ENCODE assay signal across 22 cellular contexts in the genomic region with DNA sequence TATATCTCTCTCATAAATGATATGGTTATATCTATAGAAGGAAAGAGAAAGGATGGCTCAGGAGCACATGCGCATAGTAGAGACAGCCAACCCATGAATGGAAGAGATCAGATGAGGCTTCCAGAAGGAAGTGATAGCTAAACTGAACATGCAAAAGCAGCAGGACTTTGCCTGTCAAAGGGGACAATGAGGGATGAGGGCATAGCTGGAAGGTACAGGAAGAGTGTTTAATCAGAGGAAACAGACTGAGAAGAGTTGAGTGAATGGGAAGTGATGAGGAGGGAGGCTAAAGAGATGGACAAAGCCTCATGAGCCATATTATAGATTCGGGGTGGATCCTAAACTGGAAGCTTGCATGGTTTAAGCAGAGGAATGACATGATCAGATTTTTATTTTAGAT.
"Had no signal": no experiment of that assay in that cellular context is flagged by ENCODE, and none has a peak within 500 bp of the region (broad histone marks: within the 10 kb centered on the region; RNA-seq: fewer than 3 reads in every experiment).

No MANE protein-coding gene starts in this region.

- H3K79me2 ChIP-seq: hepatocyte had no signal

- H3K27ac Mint-ChIP-seq: naive thymus-derived CD4-positive, alpha-beta T cell; neural progenitor cell; stimulated activated memory B cell treated with anti-CD40 and anti-IgM and Interleukin-4, amounts not matched to agents 10 μg/mL and 1 μg/mL and 100 μg/mL, for 72 hours; type B pancreatic cell had no signal

- H3K9me3 ChIP-seq: prostate gland, sigmoid colon, testis, tibial artery had no signal

- H3K9me3 Mint-ChIP-seq: naive thymus-derived CD4-positive, alpha-beta T cell; nephron; neural progenitor cell; stimulated activated memory B cell treated with anti-CD40 and anti-IgM and Interleukin-4, amounts not matched to agents 10 μg/mL and 1 μg/mL and 100 μg/mL, for 72 hours; type B pancreatic cell had no signal

- H3K4me1 ChIP-seq: neural progenitor cell, prostate gland, sigmoid colon had no signal

- H3K36me3 Mint-ChIP-seq: naive thymus-derived CD4-positive, alpha-beta T cell; neural progenitor cell; stimulated activated memory B cell treated with anti-CD40 and anti-IgM and Interleukin-4, amounts not matched to agents 10 μg/mL and 1 μg/mL and 100 μg/mL, for 72 hours; type B pancreatic cell had no signal

- H3K4me1 Mint-ChIP-seq: naive thymus-derived CD4-positive, alpha-beta T cell; stimulated activated memory B cell treated with anti-CD40 and anti-IgM and Interleukin-4, amounts not matched to agents 10 μg/mL and 1 μg/mL and 100 μg/mL, for 72 hours had no signal

- H3K4me3 ChIP-seq: hepatocyte, lung, neural progenitor cell, prostate gland, sigmoid colon, testis, tibial artery had no signal

- H3K4me2 ChIP-seq: hepatocyte, neural progenitor cell had no signal

- H3K27me3 ChIP-seq: hepatocyte, neural progenitor cell, sigmoid colon, testis, tibial artery had no signal

- FAIRE-seq: frontal cortex, kidney had no signal

- H3K27me3 Mint-ChIP-seq: stimulated activated memory B cell treated with anti-CD40 and anti-IgM and Interleukin-4, amounts not matched to agents 10 μg/mL and 1 μg/mL and 100 μg/mL, for 72 hours; type B pancreatic cell had no signal

- DNase-seq: cortex of kidney; effector memory CD4-positive, alpha-beta T cell; head of caudate nucleus; kidney; mesendoderm; midbrain; naive thymus-derived CD4-positive, alpha-beta T cell; right cardiac atrium; sigmoid colon; stimulated activated CD4-positive, alpha-beta T cell treated with anti-CD3 and anti-CD28 coated beads, Interleukin-4, amount 100 ng/mL, for 4 hours; stimulated activated naive CD8-positive, alpha-beta T cell treated with anti-CD3 and anti-CD28 coated beads, Interleukin-15, Interleukin-2, amounts not matched to agents 100 U/mL and 50 U/mL, for 24 hours; substantia nigra; testis; tibial artery had no signal

- H3K27ac ChIP-seq: hepatocyte, neural progenitor cell, prostate gland, sigmoid colon, testis, tibial artery had no signal

- H3K36me3 ChIP-seq: neural progenitor cell, prostate gland, sigmoid colon, tibial artery had no signal

- H3K4me3 Mint-ChIP-seq: naive thymus-derived CD4-positive, alpha-beta T cell; nephron; neural progenitor cell; stimulated activated memory B cell treated with anti-CD40 and anti-IgM and Interleukin-4, amounts not matched to agents 10 μg/mL and 1 μg/mL and 100 μg/mL, for 72 hours; type B pancreatic cell had no signal

- H2AFZ ChIP-seq: hepatocyte, neural progenitor cell had no signal
